In genomic region chr9:114606068-114606467, GRCh38 we compare ENCODE assay signal across 20 cellular contexts. TPM values are rescaled to one million over a fixed set of nuclear protein-coding genes. Genes with fewer than 3 reads are reported as not detected.
A peak's percentile ranks its signal among the peaks of the same experiment; 100 is the strongest.
DNase-seq lines count a peak whose midpoint lies in the region; TF ChIP-seq lines count a peak whose summit lies in the region.
"Had no signal": no experiment of that assay in that cellular context is flagged by ENCODE, and none has a peak within 500 bp of the region (broad histone marks: within the 10 kb centered on the region; RNA-seq: fewer than 3 reads in every experiment).

No MANE protein-coding gene starts in this region.

- H3K4me2 ChIP-seq in BLaER1 (peak overlapping the region; percentile 55; the same call in 1 of the 2 replicates), osteoblast (ENCODE audit: insufficient read depth, low read length) (no peak overlapping the region), neuronal stem cell (ENCODE audit: insufficient read depth, low read length, poor library complexity, severe bottlenecking) (no peak overlapping the region)
- H3K4me2 ChIP-seq: hepatocyte had no signal

- H3K14ac ChIP-seq in neuronal stem cell (ENCODE audit: low read length), result no peak overlapping the region

- no peaks in the 10 kb centered on the region for H3K79me2 ChIP-seq in osteoblast (ENCODE audit: insufficient read depth, low read length)
- H3K79me2 ChIP-seq: hepatocyte had no signal

- H3K9me3 ChIP-seq in BLaER1 (peaks cover 12% of the 10 kb centered on the region), osteoblast (ENCODE audit: low read depth, low read length) (no peaks in the 10 kb centered on the region), neuronal stem cell (replicated peaks in 1 of 2; ENCODE audit: control insufficient read depth in 2 of 2, insufficient read depth in 1 of 2, low read depth in 1 of 2, low read length in 2 of 2) (peaks cover 2 to 6% of the 10 kb centered on the region in 2 donors), vagina (no peaks in the 10 kb centered on the region)

- TF ChIP-seq CTCF in fibroblast of pulmonary artery (IDR thresholded peaks at IDR 0.05; ENCODE audit: low read length, missing control alignments) (no peak), osteoblast (IDR thresholded peaks at IDR 0.05; ENCODE audit: extremely low read depth, low read depth, low read length) (no peak), vagina (IDR thresholded peaks at IDR 0.05) (no peak)

- H3K27ac ChIP-seq in BLaER1, result no peak overlapping the region
- no peak overlapping the region for H3K27ac ChIP-seq in osteoblast (ENCODE audit: low read depth, low read length)
- H3K27ac ChIP-seq in neuronal stem cell (replicated peaks; ENCODE audit: low read length), result no peak overlapping the region
- no peak overlapping the region for H3K27ac ChIP-seq in vagina
- H3K27ac ChIP-seq: hepatocyte had no signal

- H2BK5ac ChIP-seq in neuronal stem cell (ENCODE audit: low read length), result no peak overlapping the region

- no peaks in the 10 kb centered on the region for H3K79me1 ChIP-seq in neuronal stem cell (ENCODE audit: low read depth, low read length)

- in situ Hi-C loops in SK-MEL-5 (cut with HindIII; ENCODE audit: low pct_unique_long_range_greater_than_20kb, low sequenced_read_pairs), result no loop called here

- WGBS in neuronal stem cell (ENCODE audit: extremely low coverage in 2 of 2, insufficient read length in 2 of 2, insufficient replicate concordance in 1 of 2), 2 donors, result no CpG with 5 or more reads among the region's 7 CpGs

- H2BK12ac ChIP-seq in neuronal stem cell (ENCODE audit: low read length), result no peak overlapping the region

- DNase-seq in SK-MEL-5 (ENCODE audit: low read depth, low spot score) (peak; percentile 96), fibroblast of pulmonary artery (ENCODE audit: low read depth) (peak; percentile 21), osteoblast (ENCODE audit: insufficient read length, low spot score, missing footprints) (peak; percentile 65), neuronal stem cell (ENCODE audit: low spot score) (no peak), NCI-H2171 (lab: John Stamatoyannopoulos, UW) (no peak), vagina (ENCODE audit: extremely low spot score in 2 of 2) (no peak), NCI-H1694 treated with DMSO at 0.1 percent for 48 hours (lab: John Stamatoyannopoulos, UW) (no peak)
- DNase-seq: activated CD4-positive, CD25-positive, alpha-beta regulatory T cell; activated gamma-delta T cell treated with Interleukin-2 at 50 U/mL for 16 hours; COR-L47; GDM1; H9; kidney glomerular epithelial cell; NCI-H1436 treated with DMSO at 0.1 percent for 48 hours had no signal

- H3K27me3 ChIP-seq in BLaER1 (no peaks in the 10 kb centered on the region), osteoblast (ENCODE audit: insufficient read depth, low read length) (no peaks in the 10 kb centered on the region), neuronal stem cell (ENCODE audit: control insufficient read depth in 3 of 3, insufficient read depth in 3 of 3, low read depth in 1 of 3, low read length in 3 of 3) (peaks cover 0 to 4% (median 2%) of the 10 kb centered on the region in 3 experiments), vagina (no peaks in the 10 kb centered on the region)
- H3K27me3 ChIP-seq: hepatocyte had no signal

- no peak overlapping the region for H3K23ac ChIP-seq in neuronal stem cell (ENCODE audit: low read depth, low read length, poor library complexity)

- no peak overlapping the region for H3K18ac ChIP-seq in neuronal stem cell (ENCODE audit: low read length)

- H3K4me3 ChIP-seq in BLaER1 (no peak overlapping the region), fibroblast of pulmonary artery (replicated peaks; ENCODE audit: low read depth, low read length) (no peak overlapping the region), osteoblast (ENCODE audit: insufficient read depth, low read length) (no peak overlapping the region), neuronal stem cell (ENCODE audit: low read length in 2 of 2) (no peak overlapping the region), vagina (no peak overlapping the region)
- H3K4me3 ChIP-seq: hepatocyte had no signal

- H3K4ac ChIP-seq in neuronal stem cell (ENCODE audit: low read length), result no peak overlapping the region

- peaks cover 48% of the 10 kb centered on the region for H3K4me1 ChIP-seq in BLaER1
- H3K4me1 ChIP-seq in osteoblast (ENCODE audit: insufficient read depth, low read length), result peaks cover 24% of the 10 kb centered on the region
- H3K4me1 ChIP-seq in neuronal stem cell (ENCODE audit: control insufficient read depth in 2 of 2, insufficient read depth in 1 of 2, low read depth in 1 of 2, low read length in 2 of 2), result peaks cover 2 to 6% of the 10 kb centered on the region in 2 donors
- H3K4me1 ChIP-seq in vagina, result peaks cover 6% of the 10 kb centered on the region

- H4K91ac ChIP-seq in neuronal stem cell (ENCODE audit: low read depth, low read length, poor library complexity), result no peak overlapping the region

- H2AK5ac ChIP-seq in neuronal stem cell (ENCODE audit: low read depth, low read length), result no peak overlapping the region

- no peak overlapping the region for H2BK120ac ChIP-seq in neuronal stem cell (ENCODE audit: low read depth, low read length)

- no peak overlapping the region for H4K8ac ChIP-seq in neuronal stem cell (ENCODE audit: low read depth, low read length)

- H2AFZ ChIP-seq in osteoblast (ENCODE audit: low read length) (no peak overlapping the region), neuronal stem cell (ENCODE audit: low read length) (no peak overlapping the region)
- H2AFZ ChIP-seq: hepatocyte had no signal

- no peak overlapping the region for H2BK15ac ChIP-seq in neuronal stem cell (ENCODE audit: low read length)

- H4K20me1 ChIP-seq in BLaER1 (no peaks in the 10 kb centered on the region), osteoblast (ENCODE audit: insufficient read depth, low read length) (peaks cover 5% of the 10 kb centered on the region)

- H3K36me3 ChIP-seq in BLaER1, result peaks cover 19% of the 10 kb centered on the region
- peaks cover 1% of the 10 kb centered on the region for H3K36me3 ChIP-seq in osteoblast (ENCODE audit: insufficient read depth, low read length)
- peaks cover 0 to 3% of the 10 kb centered on the region in 2 donors for H3K36me3 ChIP-seq in neuronal stem cell (replicated peaks in 1 of 2; ENCODE audit: control insufficient read depth in 2 of 2, insufficient read depth in 2 of 2, low read length in 2 of 2)
- no peaks in the 10 kb centered on the region for H3K36me3 ChIP-seq in vagina

- H3K9ac ChIP-seq in BLaER1 (0 out of 2 replicates have a peak overlapping the region, but pooled peaks have one; percentile 15), neuronal stem cell (ENCODE audit: low read depth, low read length, poor library complexity) (no peak overlapping the region)

- TF ChIP-seq POLR2A in vagina (IDR thresholded peaks at IDR 0.05), result no peak

- intact Hi-C loops in vagina (cut with DNase I), result no loop called here

RNA-seq across cellular contexts. Expression of gene TMEM268, which starts 5.0 kb away (rescaled TPM):
- total RNA-seq in SK-MEL-5 (2014; rRNA removed; shearing (Covaris generic)), result 43.2 and 46.8 TPM in 2 replicates
- 73.8 and 103 TPM in 2 replicates for polyA plus RNA-seq in SK-MEL-5 (2015; cell fraction: cytosol; rRNA removed)
- 58.3 and 69.8 TPM in 2 replicates for polyA plus RNA-seq in SK-MEL-5 (2015; cell fraction: nucleus; rRNA removed)
- total RNA-seq in osteoblast, result 12.3 and 13.8 TPM in 2 replicates
- 0.49 TPM for polyA plus RNA-seq in neuronal stem cell (2013, experiment 1 of 2)
- polyA plus RNA-seq in neuronal stem cell (2013, experiment 2 of 2), result 0.47 TPM
- 11.5 TPM for total RNA-seq in vagina

RNA-seq across cellular contexts. Expression of gene ATP6V1G1, which starts 18.5 kb away (rescaled TPM):
- 605 and 615 TPM in 2 replicates for total RNA-seq in SK-MEL-5 (2014; rRNA removed; shearing (Covaris generic))
- polyA plus RNA-seq in SK-MEL-5 (2015; cell fraction: cytosol; rRNA removed), result 372 and 456 TPM in 2 replicates
- polyA plus RNA-seq in SK-MEL-5 (2015; cell fraction: nucleus; rRNA removed), result 68.9 and 79.0 TPM in 2 replicates
- 89.6 and 98.8 TPM in 2 replicates for total RNA-seq in osteoblast
- 221 TPM for polyA plus RNA-seq in neuronal stem cell (2013, experiment 1 of 2)
- 221 TPM for polyA plus RNA-seq in neuronal stem cell (2013, experiment 2 of 2)
- total RNA-seq in vagina, result 161 TPM

RNA-seq across cellular contexts. Expression of gene TEX53, which starts 51.5 kb away (rescaled TPM):
- not detected in 2 replicates for total RNA-seq in SK-MEL-5 (2014; rRNA removed; shearing (Covaris generic))
- not detected in 2 replicates for polyA plus RNA-seq in SK-MEL-5 (2015; cell fraction: cytosol; rRNA removed)
- not detected in 2 replicates for polyA plus RNA-seq in SK-MEL-5 (2015; cell fraction: nucleus; rRNA removed)
- total RNA-seq in osteoblast (not detected in 2 replicates), vagina (not detected)
- not detected for polyA plus RNA-seq in neuronal stem cell (2013, experiment 1 of 2)
- not detected for polyA plus RNA-seq in neuronal stem cell (2013, experiment 2 of 2)
- total RNA-seq: activated CD8-positive, alpha-beta memory T cell treated with anti-CD3 and anti-CD28 coated beads for 36 hours; fibroblast of lung; H9; hepatocyte; pulmonary artery endothelial cell had no signal
- polyA plus RNA-seq: AG04450, fibroblast of lung had no signal

Comparison
In these comparisons a context has a peak if more than half of its experiments do, and no peak if none do; other contexts are left out.
1. DNase-seq: peak in SK-MEL-5 (single experiment), fibroblast of pulmonary artery (single experiment) and osteoblast (single experiment); none in neuronal stem cell (single experiment), NCI-H2171 (single experiment), vagina (0 of 2) and NCI-H1694 treated with DMSO at 0.1 percent for 48 hours (single experiment).